ENCODE assay signal across 8 cellular contexts in the genomic region with DNA sequence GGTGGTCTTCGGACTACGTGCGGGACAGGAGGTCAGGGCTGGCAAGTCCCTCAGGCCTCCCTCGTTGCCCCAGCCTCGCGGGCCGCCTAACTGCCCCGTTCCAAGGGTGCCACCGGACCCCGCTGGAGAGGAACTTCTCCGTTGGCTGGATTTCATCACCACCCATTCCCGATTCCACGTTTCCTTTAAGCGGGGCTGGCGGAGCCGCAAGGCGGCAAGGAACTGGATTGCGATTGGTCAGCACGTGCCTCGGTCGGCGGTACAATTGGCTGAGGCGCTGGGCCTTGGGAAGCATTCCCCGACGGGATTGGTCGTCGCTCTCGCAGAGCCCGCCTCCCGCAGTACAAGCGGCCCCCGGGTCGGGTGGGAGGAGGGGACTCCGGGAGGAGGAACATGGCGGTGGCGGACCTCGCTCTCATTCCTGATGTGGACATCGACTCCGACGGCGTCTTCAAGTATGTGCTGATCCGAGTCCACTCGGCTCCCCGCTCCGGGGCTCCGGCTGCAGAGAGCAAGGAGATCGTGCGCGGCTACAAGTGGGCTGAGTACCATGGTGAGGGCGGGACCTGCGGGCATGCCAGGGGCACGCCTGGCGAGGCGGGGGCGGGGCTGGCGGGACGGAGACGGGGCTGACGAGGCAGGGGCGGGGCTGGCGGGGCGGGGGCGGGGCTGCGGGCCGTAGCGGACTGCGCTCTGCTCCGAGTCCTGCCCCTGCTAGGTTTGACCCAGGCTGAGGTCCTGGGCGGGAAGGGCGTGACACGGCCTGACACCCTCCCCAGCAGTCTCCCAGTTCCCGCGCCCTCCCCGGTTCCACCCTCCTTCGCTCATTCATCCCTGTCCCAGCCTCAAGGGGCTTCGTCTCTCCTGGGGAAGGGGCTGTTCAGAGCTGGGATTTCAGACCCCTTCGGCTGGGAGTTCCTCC. TPM values are rescaled to one million over a fixed set of nuclear protein-coding genes. Genes with fewer than 3 reads are reported as not detected.
DNase-seq lines count a peak whose midpoint lies in the region; ATAC-seq and TF ChIP-seq lines count a peak whose summit lies in the region.

A gene (plus strand): TSS at position 372 of the 922 bp plus-strand sequence. CDS start 22 bp downstream, at position 394.

- peaks cover under 1% of the 10 kb centered on the region for H3K4me1 ChIP-seq in prostate gland (replicated peaks)
- H3K4me1 ChIP-seq in urinary bladder (ENCODE audit: insufficient read depth), result peaks cover 6% of the 10 kb centered on the region

- no peaks in the 10 kb centered on the region for H3K9me3 ChIP-seq in prostate gland

- peak in 2 of 4 experiments; percentile 12 to 23 for TF ChIP-seq CTCF in prostate gland (IDR thresholded peaks at IDR 0.05)

- H3K4me3 ChIP-seq in prostate gland (peak within 1 kb of the TSS; percentile 50 to 56), urinary bladder (ENCODE audit: low read depth, low read length) (peak within 1 kb of the TSS; percentile 60)

- H3K36me3 ChIP-seq in prostate gland (no peaks in the 10 kb centered on the region), urinary bladder (ENCODE audit: insufficient read depth) (no peaks in the 10 kb centered on the region)

- ATAC-seq in GM18499 (IDR thresholded peaks at IDR 0.05; ENCODE audit: insufficient read depth, unreplicated experiment) (peak; percentile 67), HG02943 (IDR thresholded peaks at IDR 0.05; ENCODE audit: low read depth, unreplicated experiment) (peak; percentile 82), left ventricle myocardium superior (peak; percentile 84)

- peak; percentile 61 for TF ChIP-seq POLR2A in prostate gland (IDR thresholded peaks at IDR 0.05)

- under 1% methylated on average over 63 of the region's 77 CpGs for WGBS in prostate gland
- WGBS in urinary bladder, result under 1% methylated on average over 77 of the region's 77 CpGs

- peak; percentile 86 for DNase-seq in NCI-H187 treated with DMSO at 0.1 percent for 48 hours (lab: John Stamatoyannopoulos, UW)
- peak; percentile 87 to 100 (median 98) for DNase-seq in anterior cingulate cortex (lab: John Stamatoyannopoulos, UW)
- DNase-seq in left ventricle myocardium superior, result peak; percentile 99
- DNase-seq in prostate gland (ENCODE audit: low spot score), result peak; percentile 99

- peak within 1 kb of the TSS; percentile 84 to 91 for H3K27ac ChIP-seq in prostate gland
- H3K27ac ChIP-seq in urinary bladder (ENCODE audit: low read depth), result peak within 1 kb of the TSS; percentile 87

- H3K27me3 ChIP-seq in prostate gland (replicated peaks; ENCODE audit: insufficient read depth), result no peaks in the 10 kb centered on the region

- intact Hi-C loops in T-helper 2 cell treated with Interferon-gamma antibody and Interleukin-4, amounts not matched to agents 100 ng/mL and 5 ng/mL, for 36 hours (cut with micrococcal nuclease), result loop anchor here (1.0 to 5.0 kb wide), 8 partner anchors 17 to 198 kb away; a partner anchor contains a TSS
- intact Hi-C loops in left ventricle myocardium superior (cut with micrococcal nuclease), result no loop called here
- intact Hi-C loops in prostate gland (cut with DNase I), result loop anchor here (5.0 to 10.0 kb wide), 2 partner anchors 57 to 124 kb away; a partner anchor contains a TSS

RNA-seq across cellular contexts. Expression of the gene that starts here (rescaled TPM):
- 109 and 111 TPM in 2 replicates for total RNA-seq in T-helper 2 cell treated with Interferon-gamma antibody and Interleukin-4, amounts not matched to agents 100 ng/mL and 5 ng/mL, for 36 hours
- total RNA-seq in left ventricle myocardium superior (357 TPM), prostate gland (100 to 1,000 TPM; 139 to 212 TPM), urinary bladder (43.9 TPM)
- polyA plus RNA-seq in urinary bladder, result 105 TPM

Comparison
In these comparisons a context has a peak if more than half of its experiments do, and no peak if none do; other contexts are left out.
1. Peak in every context shown above with its lines: DNase-seq, ATAC-seq, H3K4me3 ChIP-seq and H3K27ac ChIP-seq.